11 cellular contexts compared by ENCODE assay signal in the genomic region with DNA sequence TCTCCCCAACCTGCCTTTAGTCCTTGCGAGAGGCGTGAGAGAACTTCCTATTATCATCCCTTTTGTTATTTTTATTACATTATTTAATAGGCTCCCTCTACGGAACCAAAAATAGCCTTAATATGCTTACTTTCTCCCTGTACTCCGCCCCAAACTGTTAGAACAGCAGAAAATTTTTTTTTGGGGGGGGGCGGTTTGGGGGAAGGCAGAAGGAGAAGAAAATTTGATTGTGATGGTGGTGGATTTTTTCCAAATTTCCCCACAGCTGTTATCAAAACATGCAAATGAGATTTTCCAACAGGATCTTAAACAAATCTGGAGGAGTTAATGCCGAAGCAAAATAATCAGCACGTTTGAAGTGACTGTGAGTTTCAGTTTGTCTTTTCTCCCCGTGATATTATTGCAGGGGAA. TPM values are rescaled to one million over a fixed set of nuclear protein-coding genes. Genes with fewer than 3 reads are reported as not detected.
DNase-seq lines count a peak whose midpoint lies in the region; ATAC-seq, FAIRE-seq and TF ChIP-seq lines count a peak whose summit lies in the region.
"Had no signal": no experiment of that assay in that cellular context is flagged by ENCODE, and none has a peak within 500 bp of the region (broad histone marks: within the 10 kb centered on the region; RNA-seq: fewer than 3 reads in every experiment).

No MANE protein-coding gene starts in this region.

- FAIRE-seq in A549 (lab: Jason Lieb, UNC) (no peak), endothelial cell of umbilical vein (lab: Jason Lieb, UNC) (no peak)

- no peak for TF ChIP-seq RAD21 in A549 (conservative IDR thresholded peaks at IDR 0.05 in 1 of 2, IDR thresholded peaks at IDR 0.05 in 1 of 2)

- H4K20me1 ChIP-seq in Loucy (ENCODE audit: insufficient read depth, low read length, poor library complexity, severe bottlenecking) (no peaks in the 10 kb centered on the region), endothelial cell of umbilical vein (replicated peaks; ENCODE audit: control insufficient read depth, extremely low read depth, insufficient read depth, low read length) (no peaks in the 10 kb centered on the region)

- H3K9me1 ChIP-seq in endothelial cell of umbilical vein (replicated peaks; ENCODE audit: control insufficient read depth, extremely low read depth, insufficient read depth, low read length): no peaks in the 10 kb centered on the region

- H3K36me3 Mint-ChIP-seq in neural crest cell (ENCODE audit: low read depth): peaks cover 6% of the 10 kb centered on the region

- H3K9ac ChIP-seq in Loucy (ENCODE audit: low read depth, low read length, poor library complexity, severe bottlenecking) (no peak overlapping the region), endothelial cell of umbilical vein (replicated peaks; ENCODE audit: extremely low read depth, insufficient read depth, low read length) (no peak overlapping the region)

- H3K27me3 ChIP-seq in Loucy (ENCODE audit: insufficient read depth, low read length, poor library complexity, severe bottlenecking) (no peaks in the 10 kb centered on the region), endothelial cell of umbilical vein (ENCODE audit: control insufficient read depth in 2 of 2, insufficient read depth in 2 of 2, low read length in 2 of 2) (peaks cover 42 to 47% of the 10 kb centered on the region in 2 experiments)

- no peaks in the 10 kb centered on the region for H3K9me3 ChIP-seq in A549
- H3K9me3 ChIP-seq in Loucy (ENCODE audit: insufficient read depth, low read depth, low read length): no peaks in the 10 kb centered on the region
- H3K9me3 ChIP-seq in endothelial cell of umbilical vein (replicated peaks; ENCODE audit: control insufficient read depth, insufficient read depth, low read length): no peaks in the 10 kb centered on the region
- H3K9me3 ChIP-seq: BE2C had no signal

- TF ChIP-seq CTCF in A549 (IDR thresholded peaks at IDR 0.05) (no peak), Loucy (conservative IDR thresholded peaks at IDR 0.05; ENCODE audit: low read length) (no peak), endothelial cell of umbilical vein (IDR thresholded peaks at IDR 0.05; ENCODE audit: extremely low read depth in 1 of 2, insufficient read depth in 1 of 2, low read depth in 1 of 2, low read length in 2 of 2) (no peak), neural crest cell (conservative IDR thresholded peaks at IDR 0.05) (no peak)

- H3K27ac ChIP-seq in A549 (no peak overlapping the region), endothelial cell of umbilical vein (ENCODE audit: insufficient read depth, low read depth, low read length) (no peak overlapping the region)

- H3K27me3 Mint-ChIP-seq in neural crest cell (ENCODE audit: low read depth): peaks cover 100% of the 10 kb centered on the region

- intact Hi-C loops in endothelial cell of umbilical vein (cut with micrococcal nuclease): loop anchor here (2.0 to 10.0 kb wide), 4 partner anchors 168 to 648 kb away; partner anchors contain the start of gene KIFAP3

- peak overlapping the region; percentile 71 for H3K4me3 Mint-ChIP-seq in neural crest cell

- TF ChIP-seq EP300 in A549 (IDR thresholded peaks at IDR 0.05): no peak

- no peak overlapping the region for H3K27ac Mint-ChIP-seq in neural crest cell (ENCODE audit: unreplicated experiment)

- ATAC-seq in A549 (no peak), GM21529 (IDR thresholded peaks at IDR 0.05; ENCODE audit: unreplicated experiment) (no peak)
- no peak for ATAC-seq in stimulated activated naive CD8-positive, alpha-beta T cell treated with anti-CD3 and anti-CD28 coated beads, Interleukin-15, Interleukin-2, amounts not matched to agents 100 U/mL and 50 U/mL, for 24 hours

- H3K9me2 ChIP-seq in Loucy (replicated peaks; ENCODE audit: low read depth, low read length): no peaks in the 10 kb centered on the region

- no peaks in the 10 kb centered on the region for H3K79me2 ChIP-seq in Loucy (ENCODE audit: insufficient read depth, low read length)
- H3K79me2 ChIP-seq in endothelial cell of umbilical vein (ENCODE audit: control insufficient read depth, insufficient read depth, low read length): no peaks in the 10 kb centered on the region

- dilution Hi-C loops in endothelial cell of umbilical vein (cut with MboI; ENCODE audit: extremely low pct_ligation_motif_present, low sequenced_read_pairs): no loop called here

- no TSS peak for BruUV-seq in endothelial cell of umbilical vein (replicated peaks; lab: Mats Ljungman, UMichigan)

- peaks cover 5% of the 10 kb centered on the region; the same call in 1 of the 3 replicates for H3K4me1 ChIP-seq in A549
- peaks cover 5% of the 10 kb centered on the region for H3K4me1 ChIP-seq in Loucy (ENCODE audit: insufficient read depth, low read length, poor library complexity, severe bottlenecking)
- peaks cover 17% of the 10 kb centered on the region for H3K4me1 ChIP-seq in endothelial cell of umbilical vein (ENCODE audit: control insufficient read depth, extremely low read depth, insufficient read depth, low read length)
- H3K4me1 ChIP-seq: BE2C had no signal

- H3K4me3 ChIP-seq in A549 (peak overlapping the region; percentile 14; the same call in 1 of the 3 replicates), Loucy (ENCODE audit: low read length, poor library complexity, severe bottlenecking) (no peak overlapping the region), endothelial cell of umbilical vein (replicated peaks in 1 of 3; ENCODE audit: insufficient read depth in 1 of 3, low read depth in 1 of 3, low read length in 3 of 3) (peak overlapping the region in 2 of 3 experiments; percentile 21 to 48)

- peak overlapping the region; percentile 66 for H3K4me2 ChIP-seq in A549
- no peak overlapping the region for H3K4me2 ChIP-seq in Loucy (ENCODE audit: low read depth, low read length, poor library complexity, severe bottlenecking)
- H3K4me2 ChIP-seq in endothelial cell of umbilical vein (ENCODE audit: insufficient read depth, low read length): peak overlapping the region; percentile 72

- H3F3A ChIP-seq in Loucy (ENCODE audit: low read depth): no peaks in the 10 kb centered on the region

- peaks cover 45% of the 10 kb centered on the region for H3K4me1 Mint-ChIP-seq in neural crest cell

- no peaks in the 10 kb centered on the region for H3K36me3 ChIP-seq in Loucy (ENCODE audit: insufficient read depth, low read length)
- no peaks in the 10 kb centered on the region for H3K36me3 ChIP-seq in endothelial cell of umbilical vein (ENCODE audit: control insufficient read depth in 2 of 2, extremely low read depth in 1 of 2, insufficient read depth in 2 of 2, low read length in 2 of 2)
- H3K36me3 ChIP-seq: BE2C had no signal

- H3K9me3 Mint-ChIP-seq in neural crest cell: no peaks in the 10 kb centered on the region

- 19% methylated on average over 8 of the region's 8 CpGs for WGBS in A549 (ENCODE audit: missing lambda C conversion rate)

- H2AFZ ChIP-seq in Loucy (ENCODE audit: low read length) (0 out of 2 replicates have a peak overlapping the region, but pooled peaks have one; percentile 45), endothelial cell of umbilical vein (ENCODE audit: low read depth, low read length) (peak overlapping the region; percentile 36)

- TF ChIP-seq POLR2A in A549 (IDR thresholded peaks at IDR 0.05; ENCODE audit: low read length) (no peak), endothelial cell of umbilical vein (IDR thresholded peaks at IDR 0.05; ENCODE audit: low read depth, low read length) (no peak)

- CTCF ChIA-PET in A549 (lab: Yijun Ruan, JAX) (no interaction called here), endothelial cell of umbilical vein (lab: Charles Lee) (no interaction called here)

- DNase-seq in A549 (ENCODE audit: low read depth in 1 of 2, low spot score in 1 of 2) (no peak), endothelial cell of umbilical vein (ENCODE audit: low read depth, low spot score) (no peak), neural crest cell (ENCODE audit: low read depth, low spot score) (no peak), hypothalamus (lab: John Stamatoyannopoulos, UW) (no peak)
- no peak for DNase-seq in stimulated activated CD8-positive, alpha-beta memory T cell treated with anti-CD3 and anti-CD28 coated beads, Interleukin-4, amount 100 ng/mL, for 48 hours
- DNase-seq in stimulated activated naive CD8-positive, alpha-beta T cell treated with anti-CD3 and anti-CD28 coated beads, Interleukin-15, Interleukin-2, amounts not matched to agents 100 U/mL and 50 U/mL, for 24 hours: no peak
- DNase-seq: BE2C; stimulated activated CD4-positive, alpha-beta T cell treated with anti-CD3 and anti-CD28 coated beads, Interleukin-4, amount 100 ng/mL, for 24 hours had no signal

- POLR2A ChIA-PET in A549 (lab: Yijun Ruan, JAX): no interaction called here
- POLR2A ChIA-PET in endothelial cell of umbilical vein (lab: Charles Lee): no interaction called here

TF ChIP-seq in A549, 52 proteins besides CTCF, POLR2A, EP300 and RAD21 (continues in another document):
- TF ChIP-seq SMC3 (IDR thresholded peaks at IDR 0.05): no peak
- no peak for TF ChIP-seq MAFK (IDR thresholded peaks at IDR 0.05; ENCODE audit: partially characterized antibody)
- TF ChIP-seq HOXA7 (CRISPR knock-in tag; IDR thresholded peaks at IDR 0.05): no peak
- no peak for TF ChIP-seq RNF2 (IDR thresholded peaks at IDR 0.05; ENCODE audit: borderline replicate concordance, low read depth)
- TF ChIP-seq CBX8 (IDR thresholded peaks at IDR 0.05): no peak

TF ChIP-seq in endothelial cell of umbilical vein, 7 proteins besides CTCF, POLR2A, EP300 and RAD21 (continues in another document):
- TF ChIP-seq GATA2 (IDR thresholded peaks at IDR 0.05; ENCODE audit: insufficient read depth, insufficient read length, low read depth, low read length) (no peak), POLR2AphosphoS5 (IDR thresholded peaks at IDR 0.05; ENCODE audit: insufficient read depth, low read depth, low read length) (no peak), MYC (IDR thresholded peaks at IDR 0.05; ENCODE audit: low read depth, low read length) (no peak)

RNA-seq across cellular contexts. Expression of gene PRRX1, which starts 1.4 kb away (rescaled TPM):
- polyA plus RNA-seq in A549 (2011; rRNA removed) (0.14 TPM in 1 of 2 replicates, not detected in the other), A549 (2017; fragmentation: RNase III; extraction: RNeasy Plus Mini Kit Qiagen cat#74134 plus additional on column Dnase treatment) (not detected in 3 replicates), endothelial cell of umbilical vein (0.03 TPM in 1 of 2 replicates, not detected in the other)
- polyA plus RNA-seq in A549 (2012; cell fraction: cytosol; rRNA removed): 0.08 TPM in 1 of 2 replicates, not detected in the other
- not detected in 2 replicates for polyA plus RNA-seq in A549 (2012; cell fraction: nucleus; rRNA removed)
- polyA minus RNA-seq in A549 (2011; rRNA and poly(A)+ RNA removed): not detected in 2 replicates
- total RNA-seq in endothelial cell of umbilical vein (not detected in 2 replicates), neural crest cell (4.1 and 4.6 TPM in 2 replicates)
- polyA plus RNA-seq in endothelial cell of umbilical vein (2011; cell fraction: cytosol; rRNA removed): 0.01 TPM in 1 of 2 replicates, not detected in the other
- polyA plus RNA-seq in endothelial cell of umbilical vein (2011; cell fraction: nucleus; rRNA removed): not detected in 2 replicates
- polyA plus RNA-seq in endothelial cell of umbilical vein (2012): 0.40 TPM in 1 of 2 replicates, not detected in the other
- not detected in 2 replicates for polyA minus RNA-seq in endothelial cell of umbilical vein
- not detected for polyA minus RNA-seq in endothelial cell of umbilical vein (2011; cell fraction: cytosol; rRNA and poly(A)+ RNA removed)
- polyA minus RNA-seq in endothelial cell of umbilical vein (2011; cell fraction: nucleus; rRNA and poly(A)+ RNA removed): not detected in 2 replicates
- total RNA-seq: mononuclear cell had no signal
